8 cellular contexts compared by ENCODE assay signal in genomic region chr17:58658804-58659713, GRCh38. TPM values are rescaled to one million over a fixed set of nuclear protein-coding genes. Genes with fewer than 3 reads are reported as not detected.
DNase-seq lines count a peak whose midpoint lies in the region; ATAC-seq and TF ChIP-seq lines count a peak whose summit lies in the region.

No MANE protein-coding gene starts in this region.

- peak overlapping the region; percentile 75 to 83 (median 76) for H3K4me3 Mint-ChIP-seq in nephron

- no peaks in the 10 kb centered on the region for H3K9me3 Mint-ChIP-seq in nephron

- DNase-seq in DMS53 (lab: John Stamatoyannopoulos, UW) (peak; percentile 93), LHCN-M2 (ENCODE audit: low read depth) (peak; percentile 98), RPMI7951 (ENCODE audit: low read depth) (peak; percentile 98), fibroblast of the conjunctiva (ENCODE audit: low read depth) (peak; percentile 94)
- peak; percentile 59 for DNase-seq in activated T-helper 9 cell treated with anti-CD3 and anti-CD28 coated beads, Interleukin-2, amount 50 U/mL, for 16 hours (ENCODE audit: low read depth)
- DNase-seq in stimulated activated naive CD4-positive, alpha-beta T cell treated with Interleukin-2 at 50 U/mL for 16 hours (lab: John Stamatoyannopoulos, UW): peak; percentile 75

- H3K36me3 Mint-ChIP-seq in nephron (ENCODE audit: low read depth): no peaks in the 10 kb centered on the region

- peak; percentile 75 for ATAC-seq in GM21723 (IDR thresholded peaks at IDR 0.05; ENCODE audit: unreplicated experiment)

- H3K4me1 Mint-ChIP-seq in nephron: peaks cover 5% of the 10 kb centered on the region

- TF ChIP-seq CTCF in nephron (IDR thresholded peaks at IDR 0.05; ENCODE audit: unreplicated experiment in 3 of 3): no peak

- peak overlapping the region; percentile 99 to 100 (median 99) for H3K27ac Mint-ChIP-seq in nephron

- H3K27me3 Mint-ChIP-seq in nephron (ENCODE audit: low read depth): peaks cover 3% of the 10 kb centered on the region

RNA-seq across cellular contexts. Expression of gene TEX14, which starts 32.8 kb away (rescaled TPM):
- total RNA-seq in LHCN-M2 (2014; rRNA removed): not detected in 2 replicates
- polyA plus RNA-seq in LHCN-M2 (2012): not detected
- total RNA-seq in RPMI7951 (2014; rRNA removed; shearing (Covaris generic)): not detected in 2 replicates

RNA-seq across cellular contexts. Expression of gene RAD51C, which starts 33.3 kb away (rescaled TPM):
- total RNA-seq in LHCN-M2 (2014; rRNA removed): 36.7 and 37.5 TPM in 2 replicates
- 23.7 TPM for polyA plus RNA-seq in LHCN-M2 (2012)
- total RNA-seq in RPMI7951 (2014; rRNA removed; shearing (Covaris generic)): 51.7 and 53.3 TPM in 2 replicates

Comparison
In these comparisons a context has a peak if more than half of its experiments do, and no peak if none do; other contexts are left out.
1. Peak in every context shown above with its lines: DNase-seq and ATAC-seq.